Comparison of ENCODE assay signal across 27 cellular contexts in genomic region chr2:37864217-37864616, GRCh38.
"Had no signal": no experiment of that assay in that cellular context is flagged by ENCODE, and none has a peak within 500 bp of the region (broad histone marks: within the 10 kb centered on the region; RNA-seq: fewer than 3 reads in every experiment).

No MANE protein-coding gene starts in this region.

- DNase-seq: activated CD4-positive, alpha-beta T cell treated with anti-CD3 and anti-CD28 coated beads for 36 hours; activated CD4-positive, alpha-beta T cell treated with anti-CD3 and anti-CD28 coated beads, Interleukin-2, amount 10 ng/mL, durations not matched to agents 7 days and 5 days; activated CD4-positive, alpha-beta T cell treated with anti-CD3 and anti-CD28 coated beads, Interleukin-2, amount 50 U/mL, for 48 hours; activated CD8-positive, alpha-beta T cell treated with anti-CD3 and anti-CD28 coated beads, Interleukin-2, amount 10 ng/mL, durations not matched to agents 7 days and 5 days; activated gamma-delta T cell; activated naive CD4-positive, alpha-beta T cell treated with Interleukin-2 at 50 U/mL for 16 hours; activated naive CD8-positive, alpha-beta T cell treated with anti-CD3 and anti-CD28 coated beads, Interleukin-2, amount 10 ng/mL, durations not matched to agents 7 days and 5 days; activated T-cell treated with anti-CD3 and anti-CD28 coated beads, Interleukin-2, amount 50 U/mL, for 24 hours; amygdala; cerebellar nuclear complex; Karpas-422; MG63; NCI-H1048; NCI-H1105 treated with DMSO at 0.1 percent for 48 hours; NCI-H1436; NCI-H1694; NCI-H1930; NCI-H2081 treated with DMSO at 0.1 percent for 48 hours; NCI-H345; NCI-H524 treated with DMSO at 0.1 percent for 48 hours; RPMI8226; SHP77 treated with DMSO at 0.1 percent for 48 hours; T-cell; T-helper 17 cell had no signal

- H3K4me3 ChIP-seq: ascending aorta, K562, MG63, SJSA1 had no signal

- H3K9me3 ChIP-seq: ascending aorta, MG63 had no signal

- H3K27ac ChIP-seq: ascending aorta, SJSA1 had no signal

- FAIRE-seq: K562 had no signal

- H3K36me3 ChIP-seq: ascending aorta, MG63, SJSA1 had no signal

- H3K4me1 ChIP-seq: ascending aorta, SJSA1 had no signal
